ENCODE assay signal across 9 cellular contexts in genomic region chr14:50766338-50766886, GRCh38.
DNase-seq lines count a peak whose midpoint lies in the region; ATAC-seq and TF ChIP-seq lines count a peak whose summit lies in the region.
"Had no signal": no experiment of that assay in that cellular context is flagged by ENCODE, and none has a peak within 500 bp of the region (broad histone marks: within the 10 kb centered on the region; RNA-seq: fewer than 3 reads in every experiment).

No MANE protein-coding gene starts in this region.

- H3K27me3 Mint-ChIP-seq in chondrocyte (ENCODE audit: low read depth) (no peaks in the 10 kb centered on the region), Calu3 (ENCODE audit: unreplicated experiment) (no peaks in the 10 kb centered on the region)

- DNase-seq in HCEC 1CT: peak; percentile 81
- no peak for DNase-seq in chondrocyte (ENCODE audit: low spot score)
- peak; percentile 48 for DNase-seq in mesenchymal stem cell
- DNase-seq in tibial artery: no peak
- DNase-seq in Calu3: no peak
- DNase-seq: testis had no signal

- no peak overlapping the region for H4K8ac ChIP-seq in mesenchymal stem cell (ENCODE audit: low read length)

- no peak overlapping the region for H2BK120ac ChIP-seq in mesenchymal stem cell (ENCODE audit: low read depth, low read length)

- no peak overlapping the region for H2AK5ac ChIP-seq in mesenchymal stem cell (ENCODE audit: low read length, severe bottlenecking)

- no peak overlapping the region for H3K9ac ChIP-seq in mesenchymal stem cell (ENCODE audit: low read length)

- peaks cover 45% of the 10 kb centered on the region for H3K4me1 Mint-ChIP-seq in chondrocyte (ENCODE audit: low read depth)
- no peaks in the 10 kb centered on the region for H3K4me1 Mint-ChIP-seq in Calu3 (ENCODE audit: low read depth, unreplicated experiment)

- H3K36me3 ChIP-seq in mesenchymal stem cell (ENCODE audit: control insufficient read depth in 1 of 2, insufficient read depth in 2 of 2, low read depth in 1 of 2, low read length in 2 of 2): peaks cover 23 to 62% of the 10 kb centered on the region in 2 experiments
- peaks cover 6 to 39% (median 10%) of the 10 kb centered on the region in 3 donors for H3K36me3 ChIP-seq in tibial artery

- H2AFZ ChIP-seq in mesenchymal stem cell (ENCODE audit: low read depth, low read length): no peak overlapping the region

- H2BK5ac ChIP-seq in mesenchymal stem cell (ENCODE audit: low read depth, low read length, poor library complexity, severe bottlenecking): no peak overlapping the region

- H3K4ac ChIP-seq in mesenchymal stem cell (ENCODE audit: low read depth in 1 of 2, low read length in 2 of 2): no peak overlapping the region

- WGBS in mesenchymal stem cell: 26% methylated on average over 5 of the region's 6 CpGs

- no peak overlapping the region for H4K91ac ChIP-seq in mesenchymal stem cell (ENCODE audit: low read length)

- no peak overlapping the region for H3K18ac ChIP-seq in mesenchymal stem cell (ENCODE audit: low read depth in 1 of 2, low read length in 2 of 2)

- H3K27ac ChIP-seq in mesenchymal stem cell (ENCODE audit: low read length, poor library complexity, severe bottlenecking) (peak overlapping the region; percentile 54), tibial artery (peak overlapping the region; percentile 35 to 57)
- H3K27ac ChIP-seq: testis had no signal

- CTCF ChIA-PET in Calu3 (lab: Charles Lee): interaction anchor here (0.9 kb wide), 1 partner anchor 107 kb away, joined by 3 read pairs; no protein-coding TSS in a partner anchor

- H3K9me3 Mint-ChIP-seq in chondrocyte (ENCODE audit: low read depth): no peaks in the 10 kb centered on the region
- H3K9me3 Mint-ChIP-seq in Calu3 (ENCODE audit: low read depth, unreplicated experiment): no peaks in the 10 kb centered on the region
- H3K9me3 Mint-ChIP-seq: activated T-helper 1 cell treated with anti-CD3 and anti-CD28 coated beads, Interleukin-12 subunit alpha, Interleukin-12 subunit beta, Interleukin-2, Interleukin-4 antibody, amounts not matched to agents 30 ng/mL and 10 ng/mL and 1 ng/mL, durations not matched to agents 14 hours and 24 hours and 36 hours had no signal

- no TSS peak for BruUV-seq in Calu3 (replicated peaks; lab: Mats Ljungman, UMichigan)

- peaks cover 3% of the 10 kb centered on the region for H3K79me1 ChIP-seq in mesenchymal stem cell (replicated peaks; ENCODE audit: low read length, poor library complexity, severe bottlenecking)

- no peak overlapping the region for H2BK12ac ChIP-seq in mesenchymal stem cell (ENCODE audit: low read length in 2 of 2)

- H3K14ac ChIP-seq in mesenchymal stem cell (ENCODE audit: low read length in 2 of 2): no peak overlapping the region

- no peak overlapping the region for H2BK15ac ChIP-seq in mesenchymal stem cell (ENCODE audit: low read depth, poor library complexity, severe bottlenecking)

- H3K36me3 Mint-ChIP-seq in chondrocyte (ENCODE audit: low read depth) (peaks cover 32% of the 10 kb centered on the region), Calu3 (ENCODE audit: insufficient read depth, unreplicated experiment) (no peaks in the 10 kb centered on the region)

- H3K4me1 ChIP-seq in mesenchymal stem cell (ENCODE audit: control insufficient read depth, insufficient read depth, low read depth, low read length): peaks cover 7% of the 10 kb centered on the region
- H3K4me1 ChIP-seq in tibial artery: peaks cover 0 to 67% (median 44%) of the 10 kb centered on the region in 4 donors

- no peaks in the 10 kb centered on the region for H3K27me3 ChIP-seq in mesenchymal stem cell (ENCODE audit: control insufficient read depth in 1 of 2, insufficient read depth in 1 of 2, low read length in 2 of 2)
- H3K27me3 ChIP-seq in tibial artery: no peaks in the 10 kb centered on the region
- H3K27me3 ChIP-seq: testis had no signal

- no peak overlapping the region for H3K23ac ChIP-seq in mesenchymal stem cell (ENCODE audit: low read length in 2 of 2)

- peak overlapping the region; percentile 44 for H3K4me2 ChIP-seq in mesenchymal stem cell (ENCODE audit: low read length, poor library complexity, severe bottlenecking)

- intact Hi-C loops in tibial artery (cut with DNase I; ENCODE audit: low total_unique reads): no loop called here
- intact Hi-C loops in Calu3 (cut with micrococcal nuclease; ENCODE audit: unreplicated experiment): no loop called here

- TF ChIP-seq CTCF in chondrocyte (IDR thresholded peaks at IDR 0.05) (no peak), tibial artery (IDR thresholded peaks at IDR 0.05) (no peak), Calu3 (IDR thresholded peaks at IDR 0.05; ENCODE audit: unreplicated experiment) (no peak)

- no peaks in the 10 kb centered on the region for H3K9me3 ChIP-seq in mesenchymal stem cell (ENCODE audit: control insufficient read depth, low read length)
- H3K9me3 ChIP-seq in tibial artery: no peaks in the 10 kb centered on the region
- H3K9me3 ChIP-seq: testis had no signal

- no peak overlapping the region for H3K4me3 Mint-ChIP-seq in chondrocyte (ENCODE audit: unreplicated experiment)
- H3K4me3 Mint-ChIP-seq in Calu3 (ENCODE audit: low read depth, unreplicated experiment): no peak overlapping the region
- H3K4me3 Mint-ChIP-seq: activated T-helper 1 cell treated with anti-CD3 and anti-CD28 coated beads, Interleukin-12 subunit alpha, Interleukin-12 subunit beta, Interleukin-2, Interleukin-4 antibody, amounts not matched to agents 30 ng/mL and 10 ng/mL and 1 ng/mL, durations not matched to agents 14 hours and 24 hours and 36 hours had no signal

- H3K27ac Mint-ChIP-seq in chondrocyte (ENCODE audit: unreplicated experiment): peak overlapping the region; percentile 84
- no peak overlapping the region for H3K27ac Mint-ChIP-seq in Calu3 (ENCODE audit: unreplicated experiment)
- H3K27ac Mint-ChIP-seq: activated T-helper 1 cell treated with anti-CD3 and anti-CD28 coated beads, Interleukin-12 subunit alpha, Interleukin-12 subunit beta, Interleukin-2, Interleukin-4 antibody, amounts not matched to agents 30 ng/mL and 10 ng/mL and 1 ng/mL, durations not matched to agents 14 hours and 24 hours and 36 hours had no signal

- H3K4me3 ChIP-seq in mesenchymal stem cell (ENCODE audit: insufficient read depth in 1 of 2, low read depth in 1 of 2, low read length in 2 of 2) (no peak overlapping the region), tibial artery (no peak overlapping the region)
- H3K4me3 ChIP-seq: testis had no signal

- ATAC-seq in GM19455 (IDR thresholded peaks at IDR 0.05; ENCODE audit: unreplicated experiment) (no peak), HG03196 (IDR thresholded peaks at IDR 0.05; ENCODE audit: unreplicated experiment) (no peak)

Comparison
In these comparisons a context has a peak if more than half of its experiments do, and no peak if none do; other contexts are left out.
1. DNase-seq: peak in HCEC 1CT (single experiment) and mesenchymal stem cell (single experiment); none in chondrocyte (single experiment), tibial artery (0 of 2) and Calu3 (single experiment).